ENCODE assay signal across 25 cellular contexts in the genomic region with DNA sequence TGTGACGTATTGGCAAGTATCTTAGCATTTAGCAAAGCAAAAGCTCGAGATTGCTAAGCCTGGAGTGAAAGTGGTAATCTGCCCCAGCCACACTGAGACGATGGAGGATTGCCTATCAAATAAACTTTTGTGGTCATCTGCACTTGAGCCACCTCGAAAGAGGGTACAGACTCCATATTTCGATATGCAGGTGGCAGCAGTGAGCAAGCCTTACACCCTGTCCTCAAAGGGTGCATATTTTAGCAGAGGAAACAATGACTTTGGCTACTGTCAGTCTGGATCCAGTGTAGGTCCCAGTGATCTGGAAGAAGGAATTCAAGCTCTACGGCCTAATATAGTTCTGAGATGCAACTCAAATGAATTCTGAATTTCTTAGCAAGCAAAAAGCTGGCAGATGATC.
DNase-seq lines count a peak whose midpoint lies in the region; ATAC-seq, FAIRE-seq and TF ChIP-seq lines count a peak whose summit lies in the region.
"Had no signal": no experiment of that assay in that cellular context is flagged by ENCODE, and none has a peak within 500 bp of the region (broad histone marks: within the 10 kb centered on the region; RNA-seq: fewer than 3 reads in every experiment).

No MANE protein-coding gene starts in this region.

- no peak overlapping the region for H3K23ac ChIP-seq in neuronal stem cell (ENCODE audit: low read depth, low read length, poor library complexity)

- no peak overlapping the region for H3K27ac ChIP-seq in astrocyte (ENCODE audit: low read depth, low read length)
- H3K27ac ChIP-seq in neuronal stem cell (replicated peaks; ENCODE audit: low read length) = peak overlapping the region; percentile 25
- H3K27ac ChIP-seq: brain microvascular endothelial cell, gastrocnemius medialis, ovary, transverse colon had no signal

- no peaks in the 10 kb centered on the region for H3K79me2 ChIP-seq in astrocyte (ENCODE audit: insufficient read depth, low read length)

- ATAC-seq in GM21447 (IDR thresholded peaks at IDR 0.05; ENCODE audit: unreplicated experiment) = no peak
- ATAC-seq: gastrocnemius medialis; left ventricle myocardium superior; sciatic nerve; stimulated activated naive CD8-positive, alpha-beta T cell treated with anti-CD3 and anti-CD28 coated beads, Interleukin-15, Interleukin-2, amounts not matched to agents 100 U/mL and 50 U/mL, for 24 hours had no signal

- no peaks in the 10 kb centered on the region for H3K36me3 Mint-ChIP-seq in astrocyte (ENCODE audit: low read depth, unreplicated experiment)
- H3K36me3 Mint-ChIP-seq: activated naive CD8-positive, alpha-beta T cell; CD14-positive monocyte; IgD-negative memory B cell had no signal

- H3K36me3 ChIP-seq in astrocyte (ENCODE audit: insufficient read depth, low read length) (no peaks in the 10 kb centered on the region), neuronal stem cell (replicated peaks in 1 of 2; ENCODE audit: control insufficient read depth in 2 of 2, insufficient read depth in 2 of 2, low read length in 2 of 2) (no peaks in the 10 kb centered on the region)
- H3K36me3 ChIP-seq: brain microvascular endothelial cell, gastrocnemius medialis, ovary, transverse colon had no signal

- no peak overlapping the region for H2AK5ac ChIP-seq in neuronal stem cell (ENCODE audit: low read depth, low read length)

- H2BK15ac ChIP-seq in neuronal stem cell (ENCODE audit: low read length) = no peak overlapping the region

- DNase-seq in NCI-H82 (lab: John Stamatoyannopoulos, UW) = peak; percentile 1
- DNase-seq in NCI-H82 treated with DMSO at 0.1 percent for 48 hours (lab: John Stamatoyannopoulos, UW; ENCODE audit: unreplicated experiment) = no peak
- DNase-seq in LHCN-M2 (ENCODE audit: low read depth) = peak; percentile 3
- DNase-seq in astrocyte (ENCODE audit: low read depth) = no peak
- no peak for DNase-seq in neuronal stem cell (ENCODE audit: low spot score)
- no peak for DNase-seq in effector CD4-positive, alpha-beta T cell
- no peak for DNase-seq in AG08395 (ENCODE audit: low spot score)
- DNase-seq: activated CD4-positive, CD25-positive, alpha-beta regulatory T cell treated with anti-CD3 and anti-CD28 coated beads, Interleukin-2, amount 50 U/mL, for 72 hours; brain microvascular endothelial cell; dermis blood vessel endothelial cell; DMS153; gastrocnemius medialis; left ventricle myocardium superior; NCI-H1092; NCI-H2081; ovary; stimulated activated naive CD8-positive, alpha-beta T cell treated with anti-CD3 and anti-CD28 coated beads, Interleukin-15, Interleukin-2, amounts not matched to agents 100 U/mL and 50 U/mL, for 24 hours; T1000; transverse colon had no signal

- no peak overlapping the region for H4K8ac ChIP-seq in neuronal stem cell (ENCODE audit: low read depth, low read length)

- H3K4me1 Mint-ChIP-seq in astrocyte (ENCODE audit: low read depth, unreplicated experiment) = peaks cover 2% of the 10 kb centered on the region
- H3K4me1 Mint-ChIP-seq: CD14-positive monocyte, IgD-negative memory B cell had no signal

- H3K4me1 ChIP-seq in astrocyte (ENCODE audit: insufficient read depth, low read length) (no peaks in the 10 kb centered on the region), neuronal stem cell (ENCODE audit: control insufficient read depth in 2 of 2, insufficient read depth in 1 of 2, low read depth in 1 of 2, low read length in 2 of 2) (peaks cover 0 to 1% of the 10 kb centered on the region in 2 donors)
- H3K4me1 ChIP-seq: gastrocnemius medialis, transverse colon had no signal

- no CpG with 5 or more reads among the region's 6 CpGs for WGBS in neuronal stem cell (ENCODE audit: extremely low coverage in 2 of 2, insufficient read length in 2 of 2, insufficient replicate concordance in 1 of 2), 2 donors

- H2BK5ac ChIP-seq in neuronal stem cell (ENCODE audit: low read length) = no peak overlapping the region

- no peak overlapping the region for H3K27ac Mint-ChIP-seq in astrocyte (ENCODE audit: unreplicated experiment)
- H3K27ac Mint-ChIP-seq: activated naive CD8-positive, alpha-beta T cell; CD14-positive monocyte; IgD-negative memory B cell had no signal

- H2AFZ ChIP-seq in astrocyte (ENCODE audit: low read depth, low read length) (no peak overlapping the region), neuronal stem cell (ENCODE audit: low read length) (no peak overlapping the region)

- no peak overlapping the region for H3K9ac ChIP-seq in astrocyte (ENCODE audit: low read length)
- no peak overlapping the region for H3K9ac ChIP-seq in neuronal stem cell (ENCODE audit: low read depth, low read length, poor library complexity)

- H3K4me2 ChIP-seq in astrocyte (ENCODE audit: low read length) (no peak overlapping the region), neuronal stem cell (ENCODE audit: insufficient read depth, low read length, poor library complexity, severe bottlenecking) (no peak overlapping the region)

- no peak overlapping the region for H2BK120ac ChIP-seq in neuronal stem cell (ENCODE audit: low read depth, low read length)

- H4K20me1 ChIP-seq in astrocyte (ENCODE audit: insufficient read depth, low read length) = no peaks in the 10 kb centered on the region

- H3K79me1 ChIP-seq in neuronal stem cell (ENCODE audit: low read depth, low read length) = no peaks in the 10 kb centered on the region

- H3K9me3 Mint-ChIP-seq in astrocyte (ENCODE audit: unreplicated experiment) = peaks cover 2% of the 10 kb centered on the region
- H3K9me3 Mint-ChIP-seq: CD14-positive monocyte, IgD-negative memory B cell had no signal

- H2BK12ac ChIP-seq in neuronal stem cell (ENCODE audit: low read length) = no peak overlapping the region

- FAIRE-seq in astrocyte (lab: Jason Lieb, UNC) = peak; percentile 90
- FAIRE-seq: RCC 7860 had no signal

- no peak for TF ChIP-seq CTCF in astrocyte (IDR thresholded peaks at IDR 0.05; ENCODE audit: insufficient read depth, low read depth, low read length)

- no peak overlapping the region for H3K4ac ChIP-seq in neuronal stem cell (ENCODE audit: low read length)

- H3K4me3 ChIP-seq in astrocyte (ENCODE audit: insufficient read depth, low read depth, low read length) (no peak overlapping the region), neuronal stem cell (ENCODE audit: low read length in 2 of 2) (no peak overlapping the region)
- H3K4me3 ChIP-seq: gastrocnemius medialis, ovary, transverse colon had no signal

- no peak overlapping the region for H3K18ac ChIP-seq in neuronal stem cell (ENCODE audit: low read length)

- no peak overlapping the region for H4K91ac ChIP-seq in neuronal stem cell (ENCODE audit: low read depth, low read length, poor library complexity)

- H3K9me3 ChIP-seq in astrocyte (ENCODE audit: insufficient read depth, low read depth, low read length) (no peaks in the 10 kb centered on the region), neuronal stem cell (replicated peaks in 1 of 2; ENCODE audit: control insufficient read depth in 2 of 2, insufficient read depth in 1 of 2, low read depth in 1 of 2, low read length in 2 of 2) (no peaks in the 10 kb centered on the region)
- H3K9me3 ChIP-seq: gastrocnemius medialis, ovary, transverse colon had no signal

- H3K14ac ChIP-seq in neuronal stem cell (ENCODE audit: low read length) = no peak overlapping the region

- H3K27me3 ChIP-seq in astrocyte (ENCODE audit: insufficient read depth, low read length) (no peaks in the 10 kb centered on the region), neuronal stem cell (ENCODE audit: control insufficient read depth in 3 of 3, insufficient read depth in 3 of 3, low read depth in 1 of 3, low read length in 3 of 3) (no peaks in the 10 kb centered on the region)
- H3K27me3 ChIP-seq: brain microvascular endothelial cell, ovary, transverse colon had no signal

- no peaks in the 10 kb centered on the region for H3K27me3 Mint-ChIP-seq in astrocyte (ENCODE audit: low read depth, unreplicated experiment)
- H3K27me3 Mint-ChIP-seq: activated naive CD8-positive, alpha-beta T cell had no signal

- no peak overlapping the region for H3K4me3 Mint-ChIP-seq in astrocyte (ENCODE audit: unreplicated experiment)
- H3K4me3 Mint-ChIP-seq: activated naive CD8-positive, alpha-beta T cell; CD14-positive monocyte; IgD-negative memory B cell had no signal

Comparison
In these comparisons a context has a peak if more than half of its experiments do, and no peak if none do; other contexts are left out.
1. DNase-seq: peak in NCI-H82 (single experiment) and LHCN-M2 (single experiment); none in NCI-H82 treated with DMSO at 0.1 percent for 48 hours (single experiment), astrocyte (single experiment), neuronal stem cell (single experiment), effector CD4-positive, alpha-beta T cell (single experiment) and AG08395 (single experiment).